14 cellular contexts compared by ENCODE assay signal in the genomic region with DNA sequence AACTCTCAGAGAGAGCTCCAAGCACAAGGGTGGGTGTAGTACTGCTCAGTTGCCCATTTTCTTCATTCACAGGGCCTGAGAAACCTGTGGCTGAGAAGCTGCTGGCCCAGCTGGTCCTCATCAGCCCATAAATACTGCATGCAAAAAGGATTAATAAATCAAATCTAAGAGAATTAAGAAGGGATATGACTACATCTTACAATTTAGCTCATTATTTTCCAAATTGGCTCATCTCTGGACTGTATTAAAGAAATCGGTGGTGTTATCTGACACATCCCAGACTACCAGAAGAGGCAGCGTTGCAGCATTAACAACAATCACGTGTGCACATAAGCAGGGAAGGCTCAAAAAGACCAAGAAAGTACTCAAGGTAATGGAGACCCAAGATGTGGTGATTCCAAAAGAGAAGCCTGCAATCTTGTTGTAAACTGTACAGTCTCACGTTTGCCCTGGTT.
DNase-seq lines count a peak whose midpoint lies in the region; ATAC-seq and TF ChIP-seq lines count a peak whose summit lies in the region.
"Had no signal": no experiment of that assay in that cellular context is flagged by ENCODE, and none has a peak within 500 bp of the region (broad histone marks: within the 10 kb centered on the region; RNA-seq: fewer than 3 reads in every experiment).

No MANE protein-coding gene starts in this region.

- 45 to 62% methylated on average over 4 of the region's 4 CpGs for WGBS in esophagus squamous epithelium, 2 donors

- BruUV-seq in Panc1 (replicated peaks; lab: Mats Ljungman, UMichigan): no TSS peak

- H3K4me3 ChIP-seq in HEK293 (ENCODE audit: low read depth, low read length): no peak overlapping the region
- H3K4me3 ChIP-seq in Panc1 (ENCODE audit: low read depth in 2 of 2, low read length in 2 of 2): no peak overlapping the region
- H3K4me3 ChIP-seq in esophagus squamous epithelium: no peak overlapping the region
- H3K4me3 ChIP-seq: cardiac muscle cell had no signal

- H3K27ac ChIP-seq in HEK293 (ENCODE audit: extremely low read depth, low read depth, low read length) (no peak overlapping the region), Panc1 (ENCODE audit: low read length) (no peak overlapping the region), esophagus squamous epithelium (peak overlapping the region in 3 of 4 donors; percentile 67 to 87 (median 84))
- H3K27ac ChIP-seq: cardiac muscle cell, neutrophil had no signal

- H3K4me1 ChIP-seq in HEK293 (ENCODE audit: control insufficient read depth, insufficient read depth, low read length) (peaks cover 4% of the 10 kb centered on the region; the same call in 1 of the 2 replicates), Panc1 (ENCODE audit: control insufficient read depth, insufficient read depth, low read length) (no peaks in the 10 kb centered on the region), esophagus squamous epithelium (peaks cover 7 to 75% (median 11%) of the 10 kb centered on the region in 3 donors)

- H3K4me1 Mint-ChIP-seq in stimulated activated effector memory CD8-positive, alpha-beta T cell treated with anti-CD3 and anti-CD28 coated beads, Interleukin-12 subunit alpha, Interleukin-12 subunit beta, amount 100 ng/mL, for 72 hours: no peaks in the 10 kb centered on the region

- H3K36me3 ChIP-seq in HEK293 (ENCODE audit: control insufficient read depth in 2 of 2, insufficient read depth in 1 of 2, low read length in 2 of 2): no peaks in the 10 kb centered on the region
- H3K36me3 ChIP-seq in Panc1 (ENCODE audit: control insufficient read depth, insufficient read depth, low read length): no peaks in the 10 kb centered on the region
- H3K36me3 ChIP-seq in esophagus squamous epithelium: no peaks in the 10 kb centered on the region
- H3K36me3 ChIP-seq: cardiac muscle cell, neutrophil had no signal

- intact Hi-C loops in Panc1 (cut with micrococcal nuclease; ENCODE audit: unreplicated experiment): loop anchor here (10.0 kb wide), 1 partner anchor 91 kb away; the partner anchor contains the start of gene CD24
- intact Hi-C loops in esophagus squamous epithelium (cut with DNase I): no loop called here

- DNase-seq in ACHN (peak; percentile 44), Panc1 (ENCODE audit: low read depth, low spot score) (no peak), esophagus squamous epithelium (lab: John Stamatoyannopoulos, UW) (no peak), superior temporal gyrus (ENCODE audit: extremely low spot score) (no peak)
- no peak for DNase-seq in stimulated activated effector memory CD8-positive, alpha-beta T cell treated with anti-CD3 and anti-CD28 coated beads, Interleukin-12 subunit alpha, Interleukin-12 subunit beta, amount 100 ng/mL, for 72 hours (ENCODE audit: low spot score in 2 of 2)
- DNase-seq: activated CD4-positive, alpha-beta T cell treated with anti-CD3 and anti-CD28 coated beads for 1 hour; activated effector memory CD4-positive, alpha-beta T cell treated with Interleukin-2 at 50 U/mL for 16 hours; Right ventricle myocardium superior had no signal

- no peak overlapping the region for H3K4me3 Mint-ChIP-seq in stimulated activated effector memory CD8-positive, alpha-beta T cell treated with anti-CD3 and anti-CD28 coated beads, Interleukin-12 subunit alpha, Interleukin-12 subunit beta, amount 100 ng/mL, for 72 hours

- H3K9me3 ChIP-seq in HEK293 (ENCODE audit: control insufficient read depth, insufficient read depth, low read depth, low read length) (no peaks in the 10 kb centered on the region), Panc1 (ENCODE audit: control insufficient read depth, insufficient read depth, low read depth, low read length) (no peaks in the 10 kb centered on the region), esophagus squamous epithelium (no peaks in the 10 kb centered on the region)
- H3K9me3 ChIP-seq: neutrophil had no signal

- H3K36me3 Mint-ChIP-seq in stimulated activated effector memory CD8-positive, alpha-beta T cell treated with anti-CD3 and anti-CD28 coated beads, Interleukin-12 subunit alpha, Interleukin-12 subunit beta, amount 100 ng/mL, for 72 hours: no peaks in the 10 kb centered on the region

- H3K27ac Mint-ChIP-seq in stimulated activated effector memory CD8-positive, alpha-beta T cell treated with anti-CD3 and anti-CD28 coated beads, Interleukin-12 subunit alpha, Interleukin-12 subunit beta, amount 100 ng/mL, for 72 hours: no peak overlapping the region

- ATAC-seq in Panc1: peak; percentile 62; the same call in 1 of the 2 replicates
- ATAC-seq in HG03095 (IDR thresholded peaks at IDR 0.05; ENCODE audit: unreplicated experiment): no peak
- ATAC-seq in GM21737 (IDR thresholded peaks at IDR 0.05; ENCODE audit: unreplicated experiment): no peak
- no peak for ATAC-seq in stimulated activated effector memory CD8-positive, alpha-beta T cell treated with anti-CD3 and anti-CD28 coated beads, Interleukin-12 subunit alpha, Interleukin-12 subunit beta, amount 100 ng/mL, for 72 hours
- ATAC-seq: esophagus mucosa had no signal

- TF ChIP-seq CTCF in HEK293 (tag by site-specific recombination; IDR thresholded peaks at IDR 0.05) (no peak), Panc1 (IDR thresholded peaks at IDR 0.05) (peak; percentile 64), esophagus squamous epithelium (IDR thresholded peaks at IDR 0.05) (peak in 2 of 6 experiments; percentile 7 to 28)

- CTCF ChIA-PET in HEK293 (lab: Yijun Ruan, JAX): interaction anchor here (0.6 to 1.2 kb wide), 6 partner anchors 13 to 276 kb away, joined by 3 to 9 read pairs (median 4); no protein-coding TSS in a partner anchor
- CTCF ChIA-PET in Panc1 (lab: Charles Lee): interaction anchor here (0.6 kb wide), 1 partner anchor 12 kb away, joined by 4 read pairs; no protein-coding TSS in a partner anchor

- no peak for TF ChIP-seq POLR2A in esophagus squamous epithelium (IDR thresholded peaks at IDR 0.05)

- no peaks in the 10 kb centered on the region for H3K9me3 Mint-ChIP-seq in stimulated activated effector memory CD8-positive, alpha-beta T cell treated with anti-CD3 and anti-CD28 coated beads, Interleukin-12 subunit alpha, Interleukin-12 subunit beta, amount 100 ng/mL, for 72 hours

- in situ Hi-C loops in ACHN (cut with HindIII; ENCODE audit: low pct_ligation_motif_present, low pct_unique_long_range_greater_than_20kb, low sequenced_read_pairs) (no loop called here), Panc1 (cut with HindIII; ENCODE audit: low pct_unique_long_range_greater_than_20kb, low sequenced_read_pairs) (no loop called here)

- POLR2A ChIA-PET in HEK293 (lab: Yijun Ruan, JAX): no interaction called here
- POLR2A ChIA-PET in Panc1 (lab: Charles Lee): no interaction called here

- no peaks in the 10 kb centered on the region for H3K27me3 ChIP-seq in Panc1 (ENCODE audit: control insufficient read depth, insufficient read depth, low read length)
- no peaks in the 10 kb centered on the region for H3K27me3 ChIP-seq in esophagus squamous epithelium
- H3K27me3 ChIP-seq: cardiac muscle cell, neutrophil had no signal

TF ChIP-seq in HEK293, 187 proteins besides CTCF, POLR2A, EP300 and RAD21:
- TF ChIP-seq ZNF350 (tag by site-specific recombination; IDR thresholded peaks at IDR 0.05) (peak; percentile 7; the same call in 1 of the 2 replicates), ZNF174 (tag by site-specific recombination; IDR thresholded peaks at IDR 0.05) (no peak)

Comparison
In these comparisons a context has a peak if more than half of its experiments do, and no peak if none do; other contexts are left out.
1. H3K27ac ChIP-seq: peak in esophagus squamous epithelium (3 of 4); none in HEK293 (single experiment) and Panc1 (single experiment).